22 cellular contexts compared by ENCODE assay signal in the genomic region with DNA sequence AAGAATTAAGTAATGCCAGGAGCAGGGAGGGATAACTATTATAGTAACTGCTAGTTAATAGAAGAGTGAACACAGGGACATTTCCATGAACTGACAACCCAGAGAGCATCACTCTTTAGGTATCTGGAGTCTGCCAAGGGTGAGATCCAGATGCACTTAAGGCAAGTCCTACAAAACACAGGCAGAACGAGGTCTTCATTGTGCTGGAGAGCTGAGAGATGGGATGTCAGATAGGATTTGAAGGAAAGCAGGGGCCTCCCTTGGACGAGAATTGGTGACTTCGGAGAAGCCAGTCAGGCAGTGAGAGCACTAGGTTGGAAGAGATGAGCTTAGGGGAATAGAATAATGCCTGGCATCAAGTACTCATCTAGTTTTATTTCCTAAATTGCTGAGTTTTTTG.
"Had no signal": no experiment of that assay in that cellular context is flagged by ENCODE, and none has a peak within 500 bp of the region (broad histone marks: within the 10 kb centered on the region; RNA-seq: fewer than 3 reads in every experiment).

No MANE protein-coding gene starts in this region.

- H3K4me3 ChIP-seq: coronary artery, left lung, ovary, psoas muscle, sigmoid colon, spleen, thoracic aorta, tibial nerve, vagina had no signal

- H3K4me1 ChIP-seq: left lung, psoas muscle, sigmoid colon, spleen, tibial nerve, vagina had no signal

- H3K27ac Mint-ChIP-seq: effector memory CD8-positive, alpha-beta T cell; naive thymus-derived CD8-positive, alpha-beta T cell; nephron progenitor cell; stimulated activated memory B cell treated with anti-CD40 and anti-IgM and Interleukin-4, amounts not matched to agents 10 μg/mL and 1 μg/mL and 100 μg/mL, for 72 hours had no signal

- H3K27ac ChIP-seq: coronary artery, left lung, ovary, psoas muscle, sigmoid colon, spleen, thoracic aorta, tibial nerve, vagina had no signal

- H3K36me3 Mint-ChIP-seq: naive thymus-derived CD8-positive, alpha-beta T cell; stimulated activated memory B cell treated with anti-CD40 and anti-IgM and Interleukin-4, amounts not matched to agents 10 μg/mL and 1 μg/mL and 100 μg/mL, for 72 hours had no signal

- H3K9me3 ChIP-seq: left lung, ovary, psoas muscle, sigmoid colon, spleen, thoracic aorta, tibial nerve, vagina had no signal

- H3K9me3 Mint-ChIP-seq: effector memory CD8-positive, alpha-beta T cell had no signal

- H3K4me1 Mint-ChIP-seq: naive thymus-derived CD8-positive, alpha-beta T cell; stimulated activated memory B cell treated with anti-CD40 and anti-IgM and Interleukin-4, amounts not matched to agents 10 μg/mL and 1 μg/mL and 100 μg/mL, for 72 hours had no signal

- H3K27me3 Mint-ChIP-seq: stimulated activated memory B cell treated with anti-CD40 and anti-IgM and Interleukin-4, amounts not matched to agents 10 μg/mL and 1 μg/mL and 100 μg/mL, for 72 hours had no signal

- ATAC-seq: effector memory CD8-positive, alpha-beta T cell; left lung; naive thymus-derived CD8-positive, alpha-beta T cell; psoas muscle; right cardiac atrium; stimulated activated memory B cell treated with anti-CD40 and anti-IgM and Interleukin-4, amounts not matched to agents 10 μg/mL and 1 μg/mL and 100 μg/mL, for 72 hours; stimulated activated naive CD8-positive, alpha-beta T cell treated with anti-CD3 and anti-CD28 coated beads, Interleukin-15, Interleukin-2, amounts not matched to agents 100 U/mL and 50 U/mL, for 24 hours had no signal

- DNase-seq: effector memory CD8-positive, alpha-beta T cell; hypothalamus; kidney; left lung; mesenchymal stem cell; naive thymus-derived CD8-positive, alpha-beta T cell; nephron progenitor cell; nucleus accumbens; ovary; posterior cingulate gyrus; psoas muscle; right cardiac atrium; sigmoid colon; spleen; stimulated activated CD4-positive, alpha-beta T cell treated with anti-CD3 and anti-CD28 coated beads, Interleukin-4, amount 100 ng/mL, for 4 hours; stimulated activated naive CD8-positive, alpha-beta T cell treated with anti-CD3 and anti-CD28 coated beads, Interleukin-15, Interleukin-2, amounts not matched to agents 100 U/mL and 50 U/mL, for 24 hours; substantia nigra had no signal

- H3K36me3 ChIP-seq: left lung, ovary, sigmoid colon, spleen, thoracic aorta, tibial nerve, vagina had no signal

- H3K27me3 ChIP-seq: left lung, ovary, sigmoid colon, spleen, tibial nerve, vagina had no signal

- H3K4me3 Mint-ChIP-seq: effector memory CD8-positive, alpha-beta T cell; naive thymus-derived CD8-positive, alpha-beta T cell; nephron progenitor cell; stimulated activated memory B cell treated with anti-CD40 and anti-IgM and Interleukin-4, amounts not matched to agents 10 μg/mL and 1 μg/mL and 100 μg/mL, for 72 hours had no signal
